13 cellular contexts compared by ENCODE assay signal in the genomic region with DNA sequence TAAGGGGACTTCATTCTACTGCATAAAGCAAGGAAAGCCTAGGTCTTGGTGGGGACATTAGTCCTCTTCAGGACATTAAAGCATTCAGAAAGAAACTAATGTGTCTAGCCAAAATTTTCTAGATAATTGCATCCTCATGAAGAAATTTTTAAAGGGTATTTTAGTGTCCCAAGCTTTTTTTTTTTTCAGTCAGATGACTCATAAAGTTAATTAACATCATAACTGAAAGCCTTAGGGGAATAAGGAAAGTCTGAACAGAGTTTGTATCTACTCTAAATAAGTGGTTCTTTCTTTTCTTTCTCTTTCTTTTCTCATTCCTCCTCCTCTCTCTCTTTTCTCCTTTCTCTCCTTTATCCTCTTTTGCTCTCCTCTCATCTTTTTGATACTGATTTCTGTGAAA.
"Had no signal": no experiment of that assay in that cellular context is flagged by ENCODE, and none has a peak within 500 bp of the region (broad histone marks: within the 10 kb centered on the region; RNA-seq: fewer than 3 reads in every experiment).

No MANE protein-coding gene starts in this region.

- H3K4me1 ChIP-seq: esophagus squamous epithelium, upper lobe of left lung had no signal

- H3K27me3 ChIP-seq: brain microvascular endothelial cell, esophagus squamous epithelium, hepatocyte, upper lobe of left lung had no signal

- H3K36me3 ChIP-seq: brain microvascular endothelial cell, esophagus squamous epithelium, upper lobe of left lung had no signal

- DNase-seq: activated CD4-positive, alpha-beta T cell treated with anti-CD3 and anti-CD28 coated beads for 36 hours; activated CD8-positive, alpha-beta T cell treated with anti-CD3 and anti-CD28 coated beads for 36 hours; amygdala; brain microvascular endothelial cell; esophagus squamous epithelium; nephron progenitor cell; stimulated activated CD4-positive, alpha-beta T cell treated with anti-CD3 and anti-CD28 coated beads, Interleukin-12 subunit alpha, Interleukin-12 subunit beta, amount 100 ng/mL, for 4 hours; stimulated activated naive CD4-positive, alpha-beta T cell treated with Interleukin-2 at 50 U/mL for 16 hours; T-helper 1 cell; upper lobe of left lung had no signal

- H2AFZ ChIP-seq: hepatocyte had no signal

- ATAC-seq: activated CD4-positive, alpha-beta T cell treated with anti-CD3 and anti-CD28 coated beads for 36 hours; activated CD8-positive, alpha-beta T cell treated with anti-CD3 and anti-CD28 coated beads for 36 hours; activated naive CD4-positive, alpha-beta T cell treated with anti-CD3 and anti-CD28 coated beads, Interleukin-2, amount 50 U/mL, for 72 hours had no signal

- H3K79me2 ChIP-seq: hepatocyte had no signal

- H3K27me3 Mint-ChIP-seq: activated CD4-positive, alpha-beta T cell treated with anti-CD3 and anti-CD28 coated beads for 36 hours; activated CD8-positive, alpha-beta T cell treated with anti-CD3 and anti-CD28 coated beads for 36 hours had no signal

- H3K9me3 ChIP-seq: esophagus squamous epithelium, upper lobe of left lung had no signal

- H3K4me2 ChIP-seq: hepatocyte had no signal

- H3K27ac Mint-ChIP-seq: activated CD4-positive, alpha-beta T cell treated with anti-CD3 and anti-CD28 coated beads for 36 hours; activated CD8-positive, alpha-beta T cell treated with anti-CD3 and anti-CD28 coated beads for 36 hours; activated naive CD4-positive, alpha-beta T cell treated with anti-CD3 and anti-CD28 coated beads, Interleukin-2, amount 50 U/mL, for 72 hours; nephron progenitor cell had no signal

- H3K27ac ChIP-seq: brain microvascular endothelial cell, esophagus squamous epithelium, hepatocyte, upper lobe of left lung, VCaP had no signal

- H3K36me3 Mint-ChIP-seq: activated naive CD4-positive, alpha-beta T cell treated with anti-CD3 and anti-CD28 coated beads, Interleukin-2, amount 50 U/mL, for 72 hours had no signal

- H3K4me1 Mint-ChIP-seq: activated CD4-positive, alpha-beta T cell treated with anti-CD3 and anti-CD28 coated beads for 36 hours; nephron progenitor cell had no signal

- H3K4me3 ChIP-seq: esophagus squamous epithelium, hepatocyte, upper lobe of left lung had no signal

- H3K9me3 Mint-ChIP-seq: activated CD8-positive, alpha-beta T cell treated with anti-CD3 and anti-CD28 coated beads for 36 hours; activated naive CD4-positive, alpha-beta T cell treated with anti-CD3 and anti-CD28 coated beads, Interleukin-2, amount 50 U/mL, for 72 hours; nephron progenitor cell had no signal

- H3K4me3 Mint-ChIP-seq: activated CD4-positive, alpha-beta T cell treated with anti-CD3 and anti-CD28 coated beads for 36 hours; activated CD8-positive, alpha-beta T cell treated with anti-CD3 and anti-CD28 coated beads for 36 hours; nephron progenitor cell had no signal
